12 cellular contexts compared by ENCODE assay signal in genomic region chr2:227774011-227774624, GRCh38. TPM values are rescaled to one million over a fixed set of nuclear protein-coding genes. Genes with fewer than 3 reads are reported as not detected.
A peak's percentile ranks its signal among the peaks of the same experiment; 100 is the strongest.
DNase-seq lines count a peak whose midpoint lies in the region; ATAC-seq and TF ChIP-seq lines count a peak whose summit lies in the region.
"Had no signal": no experiment of that assay in that cellular context is flagged by ENCODE, and none has a peak within 500 bp of the region (broad histone marks: within the 10 kb centered on the region; RNA-seq: fewer than 3 reads in every experiment).

No MANE protein-coding gene starts in this region.

- H3K36me3 ChIP-seq in HCT116 (ENCODE audit: control insufficient read depth in 1 of 2, insufficient read depth in 2 of 2, low read length in 2 of 2) = no peaks in the 10 kb centered on the region
- H3K36me3 ChIP-seq: ascending aorta, heart left ventricle had no signal

- H3K36me3 Mint-ChIP-seq in activated CD4-positive, alpha-beta memory T cell treated with anti-CD3 and anti-CD28 coated beads for 36 hours = no peaks in the 10 kb centered on the region

- no peaks in the 10 kb centered on the region for H3K9me2 ChIP-seq in HCT116 (ENCODE audit: insufficient read depth)

- intact Hi-C loops in HCT116 (cut with micrococcal nuclease) = loop anchor here (1.0 to 2.0 kb wide), 2 partner anchors 89 to 110 kb away; no protein-coding TSS in a partner anchor
- intact Hi-C loops in activated CD4-positive, alpha-beta memory T cell treated with anti-CD3 and anti-CD28 coated beads for 36 hours (cut with micrococcal nuclease) = loop anchor here (1.0 kb wide), 2 partner anchors 88 to 110 kb away; no protein-coding TSS in a partner anchor

- no peak overlapping the region for H3K9ac ChIP-seq in HCT116 (ENCODE audit: low read length)

- TF ChIP-seq RAD21 in HCT116 (IDR thresholded peaks at IDR 0.05; ENCODE audit: low read depth) = peak; percentile 68

- no peak overlapping the region for H3K4me3 ChIP-seq in GM12864 (ENCODE audit: low read depth, low read length)
- H3K4me3 ChIP-seq in HCT116 (replicated peaks in 1 of 2; ENCODE audit: low read depth in 1 of 2, low read length in 2 of 2) = no peak overlapping the region
- H3K4me3 ChIP-seq: ascending aorta, heart left ventricle had no signal

- no peak for TF ChIP-seq POLR2A in HCT116 (IDR thresholded peaks at IDR 0.05; ENCODE audit: borderline replicate concordance, extremely low read depth, insufficient read depth, insufficient read length)

- RAD21 ChIA-PET in HCT116 (lab: Charles Lee; ENCODE audit: low non-redundant PET in 1 of 2, low total read pairs in 2 of 2, uncharacterized antibody in 2 of 2, unreplicated experiment in 2 of 2) = interaction anchor here (0.7 to 1.2 kb wide), 2 partner anchors 45 to 89 kb away, joined by 3 read pairs; no protein-coding TSS in a partner anchor

- no TSS peak for BruUV-seq in HCT116 (replicated peaks; lab: Mats Ljungman, UMichigan)

- H3K4me1 Mint-ChIP-seq in activated CD4-positive, alpha-beta memory T cell treated with anti-CD3 and anti-CD28 coated beads for 36 hours (ENCODE audit: low read depth) = peaks cover 16% of the 10 kb centered on the region

- no peaks in the 10 kb centered on the region for H4K20me1 ChIP-seq in HCT116 (ENCODE audit: insufficient read depth)

- H3K27me3 ChIP-seq in HCT116 (ENCODE audit: insufficient read depth, low read length) = no peaks in the 10 kb centered on the region
- H3K27me3 ChIP-seq: ascending aorta, heart left ventricle had no signal

- no peaks in the 10 kb centered on the region for H3K27me3 Mint-ChIP-seq in activated CD4-positive, alpha-beta memory T cell treated with anti-CD3 and anti-CD28 coated beads for 36 hours

- no peak for DNase-seq in GM12864 (ENCODE audit: low read depth)
- DNase-seq in HCT116 (ENCODE audit: low read depth, low spot score) = peak; percentile 8
- peak; percentile 37 for DNase-seq in activated CD4-positive, alpha-beta memory T cell treated with anti-CD3 and anti-CD28 coated beads for 36 hours
- DNase-seq in lung microvascular endothelial cell (ENCODE audit: low read depth in 2 of 2) = peak; percentile 11 to 44
- no peak for DNase-seq in effector CD8-positive, alpha-beta T cell (lab: John Stamatoyannopoulos, UW)
- no peak for DNase-seq in C1 segment of cervical spinal cord (lab: John Stamatoyannopoulos, UW)
- DNase-seq in AG20443 (ENCODE audit: low spot score) = no peak
- no peak for DNase-seq in stimulated activated CD4-positive, alpha-beta T cell treated with anti-CD3 and anti-CD28 coated beads, Interleukin-1b, Interleukin-23, amount 100 ng/mL, for 48 hours
- DNase-seq: heart left ventricle had no signal

- no peak overlapping the region for H3K4me2 ChIP-seq in HCT116 (ENCODE audit: low read length)

- H3K79me2 ChIP-seq in HCT116 (ENCODE audit: insufficient read depth, low read length) = no peaks in the 10 kb centered on the region

- H3K27ac Mint-ChIP-seq in activated CD4-positive, alpha-beta memory T cell treated with anti-CD3 and anti-CD28 coated beads for 36 hours = peak overlapping the region; percentile 50

- no peaks in the 10 kb centered on the region for H3K9me3 Mint-ChIP-seq in activated CD4-positive, alpha-beta memory T cell treated with anti-CD3 and anti-CD28 coated beads for 36 hours

- CTCF ChIA-PET in HCT116 (lab: Charles Lee) = interaction anchor here (0.7 to 1.8 kb wide), 14 partner anchors 8 to 359 kb away, joined by 3 to 14 read pairs (median 4); no protein-coding TSS in a partner anchor
- CTCF ChIA-PET in activated CD4-positive, alpha-beta memory T cell treated with anti-CD3 and anti-CD28 coated beads for 36 hours (lab: Charles Lee) = interaction anchor here (0.7 to 2.7 kb wide), 14 partner anchors 8 to 398 kb away, joined by 3 to 29 read pairs (median 3); partner anchors contain the start of gene CCL20

- TF ChIP-seq CTCF in GM12864 (IDR thresholded peaks at IDR 0.05; ENCODE audit: low read depth, low read length, missing control alignments) (peak; percentile 41), HCT116 (IDR thresholded peaks at IDR 0.05 in 2 of 3, conservative IDR thresholded peaks at IDR 0.05 in 1 of 3; ENCODE audit: borderline replicate concordance in 1 of 3, insufficient read depth in 1 of 3, low read depth in 2 of 3, low read length in 2 of 3) (peak; percentile 56 to 98 (median 66); a peak in 5 of 6 replicates)

- no peak overlapping the region for H3K27ac ChIP-seq in HCT116 (ENCODE audit: low read depth, low read length)
- H3K27ac ChIP-seq: ascending aorta, heart left ventricle, VCaP had no signal

- H3K9me3 ChIP-seq in HCT116 (ENCODE audit: control insufficient read depth in 1 of 2, insufficient read depth in 1 of 2, low read depth in 1 of 2, low read length in 2 of 2) = no peaks in the 10 kb centered on the region
- H3K9me3 ChIP-seq: ascending aorta, heart left ventricle had no signal

- peak; percentile 89 for ATAC-seq in HCT116
- ATAC-seq: heart left ventricle had no signal

- POLR2A ChIA-PET in HCT116 (lab: Charles Lee) = interaction anchor here (0.8 to 1.1 kb wide), 2 partner anchors 11 to 43 kb away, joined by 3 read pairs; no protein-coding TSS in a partner anchor
- POLR2A ChIA-PET in activated CD4-positive, alpha-beta memory T cell treated with anti-CD3 and anti-CD28 coated beads for 36 hours (lab: Charles Lee) = interaction anchor here (0.8 to 1.4 kb wide), 3 partner anchors 9 to 89 kb away, joined by 3 to 7 read pairs (median 3); no protein-coding TSS in a partner anchor

- H2AFZ ChIP-seq in HCT116 (ENCODE audit: low read depth, low read length, poor library complexity, severe bottlenecking) = peak overlapping the region; percentile 85

- no peaks in the 10 kb centered on the region for H3K4me1 ChIP-seq in HCT116 (ENCODE audit: control insufficient read depth in 1 of 2, insufficient read depth in 2 of 2, low read length in 2 of 2)
- H3K4me1 ChIP-seq: ascending aorta, heart left ventricle had no signal

- H3K4me3 Mint-ChIP-seq in activated CD4-positive, alpha-beta memory T cell treated with anti-CD3 and anti-CD28 coated beads for 36 hours = no peak overlapping the region

TF ChIP-seq in HCT116, 20 proteins besides CTCF, POLR2A, EP300 and RAD21:
- TF ChIP-seq MAX (IDR thresholded peaks at IDR 0.05) (no peak), YY1 (IDR thresholded peaks at IDR 0.05; ENCODE audit: extremely low read depth, insufficient replicate concordance, low read depth, low read length) (no peak), EZH2 (IDR thresholded peaks at IDR 0.05) (no peak), ZFX (IDR thresholded peaks at IDR 0.05) (no peak), CBX3 (IDR thresholded peaks at IDR 0.05; ENCODE audit: low read depth) (no peak), POLR2AphosphoS5 (IDR thresholded peaks at IDR 0.05; ENCODE audit: low read depth, low read length) (no peak), ZNF274 (IDR thresholded peaks at IDR 0.05; ENCODE audit: low read depth, low read length) (no peak), ELF1 (IDR thresholded peaks at IDR 0.05; ENCODE audit: borderline replicate concordance, low read depth) (no peak), JUND (IDR thresholded peaks at IDR 0.05) (no peak), EZH2phosphoT487 (IDR thresholded peaks at IDR 0.05; ENCODE audit: borderline replicate concordance) (no peak), FOSL1 (IDR thresholded peaks at IDR 0.05; ENCODE audit: low read depth) (no peak)
- TF ChIP-seq, protein P1, sequence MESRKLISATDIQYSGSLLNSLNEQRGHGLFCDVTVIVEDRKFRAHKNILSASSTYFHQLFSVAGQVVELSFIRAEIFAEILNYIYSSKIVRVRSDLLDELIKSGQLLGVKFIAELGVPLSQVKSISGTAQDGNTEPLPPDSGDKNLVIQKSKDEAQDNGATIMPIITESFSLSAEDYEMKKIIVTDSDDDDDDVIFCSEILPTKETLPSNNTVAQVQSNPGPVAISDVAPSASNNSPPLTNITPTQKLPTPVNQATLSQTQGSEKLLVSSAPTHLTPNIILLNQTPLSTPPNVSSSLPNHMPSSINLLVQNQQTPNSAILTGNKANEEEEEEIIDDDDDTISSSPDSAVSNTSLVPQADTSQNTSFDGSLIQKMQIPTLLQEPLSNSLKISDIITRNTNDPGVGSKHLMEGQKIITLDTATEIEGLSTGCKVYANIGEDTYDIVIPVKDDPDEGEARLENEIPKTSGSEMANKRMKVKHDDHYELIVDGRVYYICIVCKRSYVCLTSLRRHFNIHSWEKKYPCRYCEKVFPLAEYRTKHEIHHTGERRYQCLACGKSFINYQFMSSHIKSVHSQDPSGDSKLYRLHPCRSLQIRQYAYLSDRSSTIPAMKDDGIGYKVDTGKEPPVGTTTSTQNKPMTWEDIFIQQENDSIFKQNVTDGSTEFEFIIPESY (IDR thresholded peaks at IDR 0.05; ENCODE audit: extremely low read depth, insufficient replicate concordance, low read length) = no peak
- TF ChIP-seq, protein P2, sequence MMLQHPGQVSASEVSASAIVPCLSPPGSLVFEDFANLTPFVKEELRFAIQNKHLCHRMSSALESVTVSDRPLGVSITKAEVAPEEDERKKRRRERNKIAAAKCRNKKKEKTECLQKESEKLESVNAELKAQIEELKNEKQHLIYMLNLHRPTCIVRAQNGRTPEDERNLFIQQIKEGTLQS (IDR thresholded peaks at IDR 0.05) = no peak
TF ChIP-seq in HCT116: peak in this region for 0.

RNA-seq across cellular contexts. Expression of gene SCYGR8, which starts 28.4 kb away (rescaled TPM):
- not detected for total RNA-seq in HCT116 (2021; ENCODE audit: unreplicated experiment)
- polyA plus RNA-seq in HCT116 (2012) = not detected in 2 replicates
- total RNA-seq in activated CD4-positive, alpha-beta memory T cell treated with anti-CD3 and anti-CD28 coated beads for 36 hours = not detected
- not detected in 2 replicates for total RNA-seq in lung microvascular endothelial cell
- total RNA-seq: ascending aorta, heart left ventricle, omental fat pad had no signal
- polyA plus RNA-seq: heart left ventricle had no signal

RNA-seq across cellular contexts. Expression of gene CCL20, which starts 39.5 kb away (rescaled TPM):
- 0.30 TPM for total RNA-seq in HCT116 (2021; ENCODE audit: unreplicated experiment)
- 0.12 and 0.36 TPM in 2 replicates for polyA plus RNA-seq in HCT116 (2012)
- total RNA-seq in activated CD4-positive, alpha-beta memory T cell treated with anti-CD3 and anti-CD28 coated beads for 36 hours = 10 to 100 TPM; 72.0 to 74.7 TPM
- 0.60 and 2.8 TPM in 2 replicates for total RNA-seq in lung microvascular endothelial cell
- total RNA-seq: ascending aorta had no signal

RNA-seq across cellular contexts. Expression of gene SCYGR7, which starts 46.0 kb away (rescaled TPM):
- total RNA-seq in HCT116 (2021; ENCODE audit: unreplicated experiment) (not detected), lung microvascular endothelial cell (not detected in 2 replicates)
- polyA plus RNA-seq in HCT116 (2012) = not detected in 2 replicates
- total RNA-seq in activated CD4-positive, alpha-beta memory T cell treated with anti-CD3 and anti-CD28 coated beads for 36 hours = not detected
- total RNA-seq: ascending aorta, heart left ventricle, omental fat pad had no signal
- polyA plus RNA-seq: heart left ventricle had no signal

RNA-seq across cellular contexts. Expression of gene SCYGR6, which starts 49.6 kb away (rescaled TPM):
- total RNA-seq in HCT116 (2021; ENCODE audit: unreplicated experiment) (not detected), lung microvascular endothelial cell (not detected in 2 replicates)
- not detected in 2 replicates for polyA plus RNA-seq in HCT116 (2012)
- not detected for total RNA-seq in activated CD4-positive, alpha-beta memory T cell treated with anti-CD3 and anti-CD28 coated beads for 36 hours
- total RNA-seq: ascending aorta, heart left ventricle, omental fat pad had no signal
- polyA plus RNA-seq: heart left ventricle had no signal

RNA-seq across cellular contexts. Expression of gene SLC19A3, which starts 56.3 kb away (rescaled TPM):
- total RNA-seq in HCT116 (2021; ENCODE audit: unreplicated experiment) (not detected), lung microvascular endothelial cell (not detected in 2 replicates)
- polyA plus RNA-seq in HCT116 (2012) = not detected in 2 replicates
- not detected for total RNA-seq in activated CD4-positive, alpha-beta memory T cell treated with anti-CD3 and anti-CD28 coated beads for 36 hours

Comparison
In these comparisons a context has a peak if more than half of its experiments do, and no peak if none do; other contexts are left out.
1. DNase-seq: peak in HCT116 (single experiment), activated CD4-positive, alpha-beta memory T cell treated with anti-CD3 and anti-CD28 coated beads for 36 hours (single experiment) and lung microvascular endothelial cell (2 of 2); none in GM12864 (single experiment), effector CD8-positive, alpha-beta T cell (single experiment), C1 segment of cervical spinal cord (0 of 14), AG20443 (single experiment) and stimulated activated CD4-positive, alpha-beta T cell treated with anti-CD3 and anti-CD28 coated beads, Interleukin-1b, Interleukin-23, amount 100 ng/mL, for 48 hours (single experiment).
2. RNA of gene CCL20, which starts 39.5 kb away (total RNA-seq): 72.0 to 74.7 TPM in activated CD4-positive, alpha-beta memory T cell treated with anti-CD3 and anti-CD28 coated beads for 36 hours; 0.60 to 2.8 TPM in lung microvascular endothelial cell and 0.30 TPM in HCT116 (single experiment); every median in the first group is over 10 times any median in the second.